ENCODE assay signal across 8 cellular contexts in the genomic region with DNA sequence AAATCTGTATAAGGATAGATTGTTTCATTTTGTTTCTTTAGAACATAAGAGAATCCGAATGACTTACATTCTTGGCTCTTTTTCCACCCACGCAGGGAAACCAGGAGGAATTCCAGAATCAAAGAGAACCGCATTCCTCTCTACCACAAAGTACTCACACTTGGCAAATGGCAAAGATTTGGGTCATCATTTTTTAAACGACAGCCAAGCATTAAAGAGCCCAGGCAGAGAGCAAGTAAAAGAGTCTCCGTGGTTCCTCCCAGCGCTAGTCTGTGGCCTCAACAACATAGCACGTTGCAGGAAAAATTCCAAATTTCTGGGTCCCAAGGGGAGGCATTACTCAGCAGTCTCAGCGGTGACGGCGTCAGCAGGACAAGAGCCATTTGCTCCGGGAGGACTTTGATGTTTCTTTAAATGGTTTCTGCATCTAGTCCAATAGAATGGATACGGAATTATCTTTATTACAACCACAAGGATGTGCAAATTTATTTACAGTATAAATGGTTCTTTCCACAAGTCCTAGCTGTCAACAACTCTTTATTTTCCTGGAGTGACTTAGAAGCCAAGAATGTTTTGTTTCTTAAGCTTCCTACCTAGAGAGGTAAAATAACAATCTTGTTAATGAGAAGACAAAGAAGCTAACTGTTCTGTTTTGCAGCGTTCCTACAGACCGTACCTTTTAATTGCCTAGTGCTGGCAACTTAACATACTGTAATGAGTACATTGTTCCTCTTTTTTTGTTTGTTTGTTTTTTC.
DNase-seq lines count a peak whose midpoint lies in the region; ATAC-seq and TF ChIP-seq lines count a peak whose summit lies in the region.

No MANE protein-coding gene starts in this region.

- 3 to 4% (median 4%) methylated on average over 14 of the region's 14 CpGs for WGBS in adrenal gland, 4 donors

- intact Hi-C loops in adrenal gland (cut with DNase I): no loop called here

- no peak for TF ChIP-seq CTCF in HFF-Myc (IDR thresholded peaks at IDR 0.05; ENCODE audit: low read depth, low read length, missing control alignments)
- TF ChIP-seq CTCF in adrenal gland (IDR thresholded peaks at IDR 0.05): no peak
- no peak for TF ChIP-seq CTCF in right atrium auricular region (IDR thresholded peaks at IDR 0.05)

- no peaks in the 10 kb centered on the region for H3K9me3 ChIP-seq in adrenal gland (replicated peaks in 1 of 3)
- H3K9me3 ChIP-seq in right atrium auricular region: no peaks in the 10 kb centered on the region

- DNase-seq in HFF-Myc (ENCODE audit: extremely low read depth, low read depth): peak; percentile 94
- DNase-seq in adrenal gland: peak; percentile 68 to 91 (median 85)
- DNase-seq in right atrium auricular region (ENCODE audit: low spot score): peak; percentile 90
- peak; percentile 100 for DNase-seq in renal cortical epithelial cell (ENCODE audit: low read depth)
- DNase-seq in germinal center (ENCODE audit: low spot score): no peak
- DNase-seq in NCI-H524 (lab: John Stamatoyannopoulos, UW): no peak

- peak in 1 of 2 donors; percentile 72 for TF ChIP-seq POLR2A in adrenal gland (IDR thresholded peaks at IDR 0.05)

- H3K4me3 ChIP-seq in HFF-Myc (replicated peaks; ENCODE audit: low read depth, low read length): peak overlapping the region; percentile 31
- peak overlapping the region in 2 of 4 donors; percentile 4 to 11 for H3K4me3 ChIP-seq in adrenal gland
- H3K4me3 ChIP-seq in right atrium auricular region: peak overlapping the region in 1 of 2 donors; percentile 26

- H3K36me3 ChIP-seq in adrenal gland (replicated peaks in 1 of 2) (no peaks in the 10 kb centered on the region), right atrium auricular region (no peaks in the 10 kb centered on the region)

- H3K27me3 ChIP-seq in adrenal gland (no peaks in the 10 kb centered on the region), right atrium auricular region (no peaks in the 10 kb centered on the region)

- ATAC-seq in HG03095 (IDR thresholded peaks at IDR 0.05; ENCODE audit: unreplicated experiment): no peak
- no peak for ATAC-seq in HG02884 (IDR thresholded peaks at IDR 0.05; ENCODE audit: unreplicated experiment)

- H3K4me1 ChIP-seq in adrenal gland (replicated peaks in 1 of 2) (peaks cover 9 to 24% of the 10 kb centered on the region in 2 donors), right atrium auricular region (no peaks in the 10 kb centered on the region)

- H3K27ac ChIP-seq in adrenal gland (peak overlapping the region; percentile 8 to 65 (median 59)), right atrium auricular region (peak overlapping the region; percentile 9 to 26)

Comparison
In these comparisons a context has a peak if more than half of its experiments do, and no peak if none do; other contexts are left out.
1. DNase-seq: peak in HFF-Myc (single experiment), adrenal gland (7 of 7), right atrium auricular region (single experiment) and renal cortical epithelial cell (single experiment); none in germinal center (single experiment) and NCI-H524 (0 of 2).